In genomic region chr16:50490828-50491227, GRCh38 we compare ENCODE assay signal across 1 cellular context.
TF ChIP-seq lines count a peak whose summit lies in the region.

No MANE protein-coding gene starts in this region.

TF ChIP-seq in K562, 482 proteins besides CTCF, POLR2A, EP300 and RAD21:
- TF ChIP-seq NR0B1 (IDR thresholded peaks at IDR 0.05; ENCODE audit: partially characterized antibody) (no peak), RFX5 (IDR thresholded peaks at IDR 0.05; ENCODE audit: low read depth, low read length) (peak; percentile 90)
